ENCODE assay signal across 8 cellular contexts in genomic region chr1:54542120-54542961, GRCh38. TPM values are rescaled to one million over a fixed set of nuclear protein-coding genes. Genes with fewer than 3 reads are reported as not detected.
DNase-seq lines count a peak whose midpoint lies in the region; ATAC-seq, FAIRE-seq and TF ChIP-seq lines count a peak whose summit lies in the region.

No MANE protein-coding gene starts in this region.

- no peak for FAIRE-seq in GM12878 (lab: Jason Lieb, UNC)

- H3K9me2 ChIP-seq in DOHH2 (replicated peaks; ENCODE audit: control insufficient read depth, low read length), result no peaks in the 10 kb centered on the region

- H4K20me1 ChIP-seq in DOHH2 (ENCODE audit: control insufficient read depth, insufficient read depth, low read depth, low read length) (no peaks in the 10 kb centered on the region), H9 (ENCODE audit: control insufficient read depth, insufficient read depth, insufficient read length) (no peaks in the 10 kb centered on the region), GM12878 (ENCODE audit: control insufficient read depth, insufficient read depth) (no peaks in the 10 kb centered on the region)

- no CpG with 5 or more reads among the region's 61 CpGs for WGBS in H9 (ENCODE audit: extremely low coverage, insufficient read length, low lambda C conversion rate)
- 3% methylated on average over 45 of the region's 61 CpGs for WGBS in GM12878 (ENCODE audit: insufficient coverage, insufficient replicate concordance, low lambda C conversion rate, missing lambda C conversion rate)
- no CpG with 5 or more reads among the region's 61 CpGs for WGBS in iPS DF 6.9 (ENCODE audit: insufficient coverage, insufficient read length)

- no peak overlapping the region for H3K56ac ChIP-seq in H9 (ENCODE audit: insufficient read length, low read depth, low read length)

- H3K4me1 Mint-ChIP-seq in H9, result peaks cover 27 to 28% of the 10 kb centered on the region in 2 experiments

- H3K27ac ChIP-seq in DOHH2 (ENCODE audit: low read depth, low read length), result no peak overlapping the region
- H3K27ac ChIP-seq in H9 (ENCODE audit: insufficient read length, low read depth, low read length), result no peak overlapping the region
- no peak overlapping the region for H3K27ac ChIP-seq in GM12878 (ENCODE audit: control insufficient read depth, insufficient read depth)
- H3K27ac ChIP-seq in iPS DF 6.9 (ENCODE audit: low read length), result no peak overlapping the region

- H2AK5ac ChIP-seq in H9 (ENCODE audit: insufficient read length, low read length), result no peak overlapping the region

- in situ Hi-C loops in GM12878 (cut with MboI), result no loop called here

- H3K27me3 ChIP-seq in DOHH2 (ENCODE audit: control insufficient read depth, low read length), result peaks cover 29% of the 10 kb centered on the region
- H3K27me3 ChIP-seq in H9 (ENCODE audit: insufficient read depth, low read length), result no peaks in the 10 kb centered on the region
- H3K27me3 ChIP-seq in GM12878 (replicated peaks in 1 of 2; ENCODE audit: control insufficient read depth in 2 of 2, insufficient read depth in 2 of 2, low read length in 1 of 2), result peaks cover 0 to 2% of the 10 kb centered on the region in 2 experiments; a peak in 1 of 4 replicates
- no peaks in the 10 kb centered on the region for H3K27me3 ChIP-seq in iPS DF 6.9 (ENCODE audit: control insufficient read depth, insufficient read depth, low read length)

- no peak overlapping the region for H2BK15ac ChIP-seq in H9 (ENCODE audit: low read depth, low read length)

- SMC1A ChIA-PET in GM12878 (lab: Charles Lee; ENCODE audit: uncharacterized antibody, unreplicated experiment), result no interaction called here

- H2BK12ac ChIP-seq in H9 (ENCODE audit: insufficient read length, low read depth, low read length), result no peak overlapping the region

- peak overlapping the region; percentile 75 to 78 for H3K4me3 Mint-ChIP-seq in H9

- H3K79me2 ChIP-seq in DOHH2 (ENCODE audit: control insufficient read depth, low read length) (no peaks in the 10 kb centered on the region), H9 (ENCODE audit: insufficient read depth, low read length) (no peaks in the 10 kb centered on the region), GM12878 (ENCODE audit: control insufficient read depth, insufficient read depth, low read length) (no peaks in the 10 kb centered on the region)

- TF ChIP-seq CTCF in DOHH2 (IDR thresholded peaks at IDR 0.05; ENCODE audit: low read depth, low read length, poor library complexity, severe bottlenecking) (no peak), H9 (conservative IDR thresholded peaks at IDR 0.05) (peak; percentile 40; the same call in 1 of the 3 replicates), GM12878 (IDR thresholded peaks at IDR 0.05 in 2 of 3, conservative IDR thresholded peaks at IDR 0.05 in 1 of 3; ENCODE audit: control insufficient read depth in 2 of 3, extremely low read depth in 1 of 3, insufficient read depth in 1 of 3, low read depth in 3 of 3, low read length in 3 of 3) (peak in 1 of 3 experiments; percentile 14; a peak in 1 of 6 replicates)

- no peaks in the 10 kb centered on the region for H3F3A ChIP-seq in DOHH2 (ENCODE audit: control insufficient read depth, insufficient read depth)

- H3K4me1 ChIP-seq in DOHH2 (ENCODE audit: control insufficient read depth, low read length) (no peaks in the 10 kb centered on the region), H9 (ENCODE audit: insufficient read depth, low read length) (no peaks in the 10 kb centered on the region), GM12878 (ENCODE audit: control insufficient read depth, insufficient read depth, low read length) (peaks cover 4% of the 10 kb centered on the region; the same call in 1 of the 2 replicates), iPS DF 6.9 (ENCODE audit: control insufficient read depth, insufficient read depth, low read length) (peaks cover 5% of the 10 kb centered on the region; the same call in 1 of the 2 replicates)

- H4K5ac ChIP-seq in H9 (ENCODE audit: insufficient read length, low read depth, low read length), result no peak overlapping the region

- CTCF ChIA-PET in GM12878 (lab: Yijun Ruan, JAX), result no interaction called here

- peak overlapping the region; percentile 37; the same call in 1 of the 2 replicates for H3K4me2 ChIP-seq in DOHH2 (ENCODE audit: low read length)
- peak overlapping the region; percentile 66 for H3K4me2 ChIP-seq in H9 (ENCODE audit: insufficient read depth, insufficient read length, low read length)
- H3K4me2 ChIP-seq in GM12878 (ENCODE audit: control insufficient read depth, insufficient read depth), result peak overlapping the region; percentile 87

- H2AFZ ChIP-seq in H9 (ENCODE audit: low read length) (no peak overlapping the region), GM12878 (ENCODE audit: control insufficient read depth, low read depth, low read length) (peak overlapping the region; percentile 91)

- DNase-seq in H9 (peak; percentile 88), NCI-H1092 (lab: John Stamatoyannopoulos, UW) (peak; percentile 56), T-helper 22 cell (ENCODE audit: low read depth) (peak; percentile 19), GM12878 (ENCODE audit: low read depth, low spot score) (peak; percentile 9), iPS DF 6.9 (ENCODE audit: low read depth, low spot score) (no peak), skeletal muscle cell (ENCODE audit: low read depth) (peak; percentile 60), NCI-H446 (lab: John Stamatoyannopoulos, UW) (no peak)

- ATAC-seq in GM12878, result peak; percentile 87

- no peak overlapping the region for H3T11ph ChIP-seq in H9 (ENCODE audit: low read length)

- H3K23ac ChIP-seq in H9 (ENCODE audit: insufficient read length, low read depth, low read length), result no peak overlapping the region

- peaks cover 0 to 3% of the 10 kb centered on the region in 2 experiments; a peak in 1 of 5 replicates for H3K9me3 Mint-ChIP-seq in H9

- peak overlapping the region; percentile 27 for H3K9ac ChIP-seq in H9 (ENCODE audit: extremely low read depth, insufficient read length, low read length)
- H3K9ac ChIP-seq in GM12878 (ENCODE audit: control insufficient read depth, insufficient read depth, low read length), result peak overlapping the region; percentile 44; the same call in 1 of the 2 replicates

- RAD21 ChIA-PET in GM12878 (lab: Charles Lee; ENCODE audit: unreplicated experiment), result no interaction called here

- no peak overlapping the region for H3K4ac ChIP-seq in H9 (ENCODE audit: low read depth, low read length)

- intact Hi-C loops in GM12878 (cut with micrococcal nuclease; ENCODE audit: unreplicated experiment), result no loop called here

- no peaks in the 10 kb centered on the region for H3K79me1 ChIP-seq in H9 (ENCODE audit: insufficient read depth, low read depth, low read length, poor library complexity, severe bottlenecking)

- H2BK120ac ChIP-seq in H9 (ENCODE audit: low read depth, low read length, poor library complexity, severe bottlenecking), result no peak overlapping the region

- H2BK20ac ChIP-seq in H9 (ENCODE audit: low read depth, low read length, poor library complexity, severe bottlenecking), result no peak overlapping the region

- POLR2A ChIA-PET in GM12878 (lab: Charles Lee), result no interaction called here

- no peaks in the 10 kb centered on the region for H3K36me3 Mint-ChIP-seq in H9 (ENCODE audit: insufficient read depth in 1 of 3, low read depth in 3 of 3)

- H3K23me2 ChIP-seq in H9 (ENCODE audit: insufficient read length, low read depth, low read length, poor library complexity, severe bottlenecking), result peaks cover 7% of the 10 kb centered on the region

- H4K91ac ChIP-seq in H9 (ENCODE audit: insufficient read length, low read depth, low read length), result no peak overlapping the region

- peak; percentile 24; the same call in 1 of the 2 replicates for TF ChIP-seq POLR2A in GM12878 (IDR thresholded peaks at IDR 0.05; ENCODE audit: low read depth, low read length)

- no peaks in the 10 kb centered on the region for H3K36me3 ChIP-seq in DOHH2 (ENCODE audit: control insufficient read depth, low read length)
- no peaks in the 10 kb centered on the region for H3K36me3 ChIP-seq in GM12878 (ENCODE audit: control insufficient read depth in 2 of 2, insufficient read depth in 2 of 2, low read length in 1 of 2)
- H3K36me3 ChIP-seq in iPS DF 6.9 (ENCODE audit: control insufficient read depth, insufficient read depth, low read length), result no peaks in the 10 kb centered on the region

- H2BK5ac ChIP-seq in H9 (ENCODE audit: insufficient read length, low read length), result no peak overlapping the region

- BruUV-seq in GM12878 (replicated peaks; lab: Mats Ljungman, UMichigan), result no TSS peak

- H3K27ac Mint-ChIP-seq in H9, result peak overlapping the region; percentile 49 to 96 (median 94); a peak in 5 of 7 replicates

- H4K8ac ChIP-seq in H9 (replicated peaks; ENCODE audit: insufficient read length, low read depth, low read length), result no peak overlapping the region

- H3K14ac ChIP-seq in H9 (ENCODE audit: insufficient read depth, low read length), result peak overlapping the region; percentile 94

- peaks cover 6% of the 10 kb centered on the region for H3K27me3 Mint-ChIP-seq in H9 (ENCODE audit: low read depth)

- TF ChIP-seq EP300 in GM12878 (IDR thresholded peaks at IDR 0.05; ENCODE audit: borderline replicate concordance in 1 of 2, control insufficient read depth in 1 of 2, low read depth in 2 of 2, low read length in 2 of 2), result no peak

- peak overlapping the region; percentile 94 for H3K18ac ChIP-seq in H9 (ENCODE audit: insufficient read length, low read depth, low read length)

- no peak for TF ChIP-seq RAD21 in GM12878 (IDR thresholded peaks at IDR 0.05; ENCODE audit: insufficient read depth, low read depth, low read length)

- H3K4me3 ChIP-seq in DOHH2 (ENCODE audit: low read length), result 0 out of 2 replicates have a peak overlapping the region, but pooled peaks have one; percentile 15
- H3K4me3 ChIP-seq in GM12878, result peak overlapping the region; percentile 59
- H3K4me3 ChIP-seq in iPS DF 6.9 (ENCODE audit: low read length), result peak overlapping the region; percentile 38; the same call in 1 of the 2 replicates
- H3K4me3 ChIP-seq in skeletal muscle cell (ENCODE audit: low read depth, low read length), result peak overlapping the region; percentile 48

- H3K9me3 ChIP-seq in DOHH2 (ENCODE audit: control insufficient read depth, insufficient read depth, low read length), result no peaks in the 10 kb centered on the region
- no peaks in the 10 kb centered on the region for H3K9me3 ChIP-seq in H9 (ENCODE audit: control insufficient read depth, low read depth, low read length)
- H3K9me3 ChIP-seq in GM12878 (replicated peaks; ENCODE audit: control insufficient read depth, insufficient read depth, low read length), result no peaks in the 10 kb centered on the region
- no peaks in the 10 kb centered on the region for H3K9me3 ChIP-seq in iPS DF 6.9 (ENCODE audit: control insufficient read depth, insufficient read depth, low read length)

RNA-seq across cellular contexts. Expression of gene ACOT11, which starts 5.7 kb away (rescaled TPM):
- 3.6 and 4.0 TPM in 2 replicates for total RNA-seq in H9 (2021)
- 4.5 and 4.8 TPM in 2 replicates for total RNA-seq in GM12878 (2013; cell fraction: nucleolus; rRNA removed)
- 0.33 and 0.85 TPM in 2 replicates for total RNA-seq in GM12878 (2014; rRNA removed)
- 0.28 and 0.40 TPM in 2 replicates for total RNA-seq in GM12878 (2014; rRNA removed; fragmentation: Illumina TruSeq; extraction: Trizol)
- total RNA-seq in GM12878 (2021), result 0.72 and 0.90 TPM in 2 replicates
- 0.13 TPM for polyA plus RNA-seq in GM12878 (2011; ENCODE audit: low read depth)
- 0.01 and 0.15 TPM in 2 replicates for polyA plus RNA-seq in GM12878 (2011; rRNA removed)
- polyA plus RNA-seq in GM12878 (2011; cell fraction: cytosol; rRNA removed), result 0.09 and 0.12 TPM in 2 replicates
- 0.48 and 1.1 TPM in 2 replicates for polyA plus RNA-seq in GM12878 (2011; cell fraction: nucleus; rRNA removed)
- 0.37 and 0.81 TPM in 2 replicates for polyA plus RNA-seq in GM12878 (2012)
- polyA plus RNA-seq in GM12878 (2014; fragmentation: Illumina TruSeq; extraction: Trizol), result 0.06 and 0.25 TPM in 2 replicates
- polyA plus RNA-seq in GM12878 (2014; fragmentation: Nextera tagmentation; extraction: Ambion mirVana), result under 1 TPM in 1 of 2 experiments, not detected in 1; 0.04 TPM
- 0.36 and 0.50 TPM in 2 replicates for polyA plus RNA-seq in GM12878 (2014; rRNA removed)
- polyA plus RNA-seq in GM12878 (2016; fragmentation: Nextera tagmentation; extraction: Ambion mirVana), result under 1 TPM; 0.19 to 0.39 TPM
- 0.15 and 0.21 TPM in 2 replicates for polyA minus RNA-seq in GM12878 (2011; rRNA and poly(A)+ RNA removed)
- polyA minus RNA-seq in GM12878 (2011; cell fraction: cytosol; rRNA and poly(A)+ RNA removed), result 0.31 TPM in 1 of 2 replicates, not detected in the other
- 0.48 and 0.57 TPM in 2 replicates for polyA minus RNA-seq in GM12878 (2011; cell fraction: nucleus; rRNA and poly(A)+ RNA removed)

Comparison
In these comparisons a context has a peak if more than half of its experiments do, and no peak if none do; other contexts are left out.
1. H3K4me2 ChIP-seq: peak in every context shown above with its lines; median percentile 87 in GM12878; 66 in H9; 37 in DOHH2.
2. DNase-seq: peak in H9 (single experiment), NCI-H1092 (single experiment), T-helper 22 cell (single experiment), GM12878 (single experiment) and skeletal muscle cell (single experiment); none in iPS DF 6.9 (single experiment) and NCI-H446 (0 of 2).
3. Peak in every context shown above with its lines, with median percentiles within 50 percentile points of each other: H3K4me3 ChIP-seq.